1 cellular context compared by ENCODE assay signal in the genomic region with DNA sequence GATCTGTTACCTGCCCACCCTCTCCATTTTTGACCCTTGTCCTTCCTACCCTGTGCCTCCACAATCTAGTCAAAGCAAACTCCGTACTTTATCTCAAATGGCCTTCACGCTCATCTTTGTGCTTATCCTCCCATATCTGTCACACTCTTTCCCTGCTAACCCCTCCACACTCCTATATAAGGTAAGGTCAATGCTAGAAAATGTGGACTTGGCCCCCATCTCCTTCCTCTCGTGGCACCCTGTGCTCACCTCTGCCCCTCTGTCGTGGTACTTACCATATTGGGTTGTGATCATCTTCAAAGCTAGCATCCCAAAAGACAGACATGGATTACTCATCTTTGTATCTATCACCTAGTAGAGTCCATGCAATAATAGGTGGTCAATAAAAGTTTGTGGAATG.
TF ChIP-seq lines count a peak whose summit lies in the region.

No MANE protein-coding gene starts in this region.

TF ChIP-seq in HepG2, 621 proteins besides CTCF, POLR2A, EP300 and RAD21 (continued from another document):
- TF ChIP-seq, protein P1, sequence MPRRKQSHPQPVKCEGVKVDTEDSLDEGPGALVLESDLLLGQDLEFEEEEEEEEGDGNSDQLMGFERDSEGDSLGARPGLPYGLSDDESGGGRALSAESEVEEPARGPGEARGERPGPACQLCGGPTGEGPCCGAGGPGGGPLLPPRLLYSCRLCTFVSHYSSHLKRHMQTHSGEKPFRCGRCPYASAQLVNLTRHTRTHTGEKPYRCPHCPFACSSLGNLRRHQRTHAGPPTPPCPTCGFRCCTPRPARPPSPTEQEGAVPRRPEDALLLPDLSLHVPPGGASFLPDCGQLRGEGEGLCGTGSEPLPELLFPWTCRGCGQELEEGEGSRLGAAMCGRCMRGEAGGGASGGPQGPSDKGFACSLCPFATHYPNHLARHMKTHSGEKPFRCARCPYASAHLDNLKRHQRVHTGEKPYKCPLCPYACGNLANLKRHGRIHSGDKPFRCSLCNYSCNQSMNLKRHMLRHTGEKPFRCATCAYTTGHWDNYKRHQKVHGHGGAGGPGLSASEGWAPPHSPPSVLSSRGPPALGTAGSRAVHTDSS (CRISPR knock-in tag; conservative IDR thresholded peaks at IDR 0.05): no peak
- TF ChIP-seq ZNF674 (CRISPR knock-in tag; IDR thresholded peaks at IDR 0.05; ENCODE audit: low read depth) (no peak), ZMYM4 (CRISPR knock-in tag; IDR thresholded peaks at IDR 0.05) (peak; percentile 44), YEATS2 (CRISPR knock-in tag; IDR thresholded peaks at IDR 0.05; ENCODE audit: borderline replicate concordance) (no peak), GPN1 (CRISPR knock-in tag; IDR thresholded peaks at IDR 0.05; ENCODE audit: borderline replicate concordance) (no peak), ZNF33B (CRISPR knock-in tag; IDR thresholded peaks at IDR 0.05) (no peak), ZNF619 (CRISPR knock-in tag; IDR thresholded peaks at IDR 0.05) (no peak), ZNF143 (CRISPR knock-in tag; IDR thresholded peaks at IDR 0.05) (no peak), SMAD9 (CRISPR knock-in tag; IDR thresholded peaks at IDR 0.05) (no peak), HNF4A (CRISPR knock-in tag; IDR thresholded peaks at IDR 0.05) (no peak), REL (CRISPR knock-in tag; conservative IDR thresholded peaks at IDR 0.05) (no peak), ZC3H13 (CRISPR knock-in tag; IDR thresholded peaks at IDR 0.05) (no peak), ZNF558 (CRISPR knock-in tag; IDR thresholded peaks at IDR 0.05; ENCODE audit: borderline replicate concordance) (no peak), MTA1 (CRISPR knock-in tag; IDR thresholded peaks at IDR 0.05; ENCODE audit: borderline replicate concordance) (no peak), ZNF468 (CRISPR knock-in tag; IDR thresholded peaks at IDR 0.05) (no peak), ETV6 (CRISPR knock-in tag; conservative IDR thresholded peaks at IDR 0.05) (no peak), NFE2L2 (IDR thresholded peaks at IDR 0.05; ENCODE audit: low read length) (no peak), AGO1 (IDR thresholded peaks at IDR 0.05; ENCODE audit: low read depth, low read length, poor library complexity, severe bottlenecking) (no peak), JUNB (CRISPR knock-in tag; IDR thresholded peaks at IDR 0.05; ENCODE audit: borderline replicate concordance) (0 out of 2 replicates have a peak, but pooled peaks have one; percentile 5), ISX (CRISPR knock-in tag; conservative IDR thresholded peaks at IDR 0.05) (no peak), ZSCAN9 (CRISPR knock-in tag; IDR thresholded peaks at IDR 0.05; ENCODE audit: borderline replicate concordance) (no peak), PAWR (CRISPR knock-in tag; IDR thresholded peaks at IDR 0.05; ENCODE audit: borderline replicate concordance) (no peak)
- TF ChIP-seq, protein P2, sequence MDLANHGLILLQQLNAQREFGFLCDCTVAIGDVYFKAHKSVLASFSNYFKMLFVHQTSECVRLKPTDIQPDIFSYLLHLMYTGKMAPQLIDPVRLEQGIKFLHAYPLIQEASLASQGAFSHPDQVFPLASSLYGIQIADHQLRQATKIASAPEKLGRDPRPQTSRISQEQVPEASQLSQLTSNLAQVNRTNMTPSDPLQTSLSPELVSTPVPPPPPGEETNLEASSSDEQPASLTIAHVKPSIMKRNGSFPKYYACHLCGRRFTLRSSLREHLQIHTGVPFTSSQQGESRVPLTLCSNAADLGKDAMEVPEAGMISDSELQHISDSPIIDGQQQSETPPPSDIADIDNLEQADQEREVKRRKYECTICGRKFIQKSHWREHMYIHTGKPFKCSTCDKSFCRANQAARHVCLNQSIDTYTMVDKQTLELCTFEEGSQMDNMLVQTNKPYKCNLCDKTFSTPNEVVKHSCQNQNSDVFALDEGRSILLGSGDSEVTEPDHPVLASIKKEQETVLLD (CRISPR knock-in tag; IDR thresholded peaks at IDR 0.05; ENCODE audit: low read depth): no peak
- TF ChIP-seq, protein P3, sequence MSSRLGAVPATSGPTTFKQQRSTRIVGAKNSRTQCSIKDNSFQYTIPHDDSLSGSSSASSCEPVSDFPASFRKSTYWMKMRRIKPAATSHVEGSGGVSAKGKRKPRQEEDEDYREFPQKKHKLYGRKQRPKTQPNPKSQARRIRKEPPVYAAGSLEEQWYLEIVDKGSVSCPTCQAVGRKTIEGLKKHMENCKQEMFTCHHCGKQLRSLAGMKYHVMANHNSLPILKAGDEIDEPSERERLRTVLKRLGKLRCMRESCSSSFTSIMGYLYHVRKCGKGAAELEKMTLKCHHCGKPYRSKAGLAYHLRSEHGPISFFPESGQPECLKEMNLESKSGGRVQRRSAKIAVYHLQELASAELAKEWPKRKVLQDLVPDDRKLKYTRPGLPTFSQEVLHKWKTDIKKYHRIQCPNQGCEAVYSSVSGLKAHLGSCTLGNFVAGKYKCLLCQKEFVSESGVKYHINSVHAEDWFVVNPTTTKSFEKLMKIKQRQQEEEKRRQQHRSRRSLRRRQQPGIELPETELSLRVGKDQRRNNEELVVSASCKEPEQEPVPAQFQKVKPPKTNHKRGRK (CRISPR knock-in tag; IDR thresholded peaks at IDR 0.05): no peak
